34 cellular contexts compared by ENCODE assay signal in genomic region chr3:171541647-171542046, GRCh38.
"Had no signal": no experiment of that assay in that cellular context is flagged by ENCODE, and none has a peak within 500 bp of the region (broad histone marks: within the 10 kb centered on the region; RNA-seq: fewer than 3 reads in every experiment).

No MANE protein-coding gene starts in this region.

- H3K4me3 ChIP-seq: adrenal gland, ascending aorta, body of pancreas, breast epithelium, cardiac muscle cell had no signal

- H3K27ac ChIP-seq: adrenal gland, ascending aorta, body of pancreas, brain microvascular endothelial cell, breast epithelium, cardiac muscle cell had no signal

- FAIRE-seq: astrocyte, bronchial epithelial cell had no signal

- H3K4me1 ChIP-seq: adrenal gland, ascending aorta, body of pancreas, breast epithelium had no signal

- ATAC-seq: activated naive CD4-positive, alpha-beta T cell treated with anti-CD3 and anti-CD28 coated beads, Interleukin-2, amount 50 U/mL, for 72 hours; activated naive CD8-positive, alpha-beta T cell treated with anti-CD3 and anti-CD28 coated beads, Interleukin-2, amount 50 U/mL, for 24 hours; activated T-cell treated with anti-CD3 and anti-CD28 coated beads, Interleukin-2, amount 50 U/mL, for 4 hours; activated T-cell treated with anti-CD3 and anti-CD28 coated beads, Interleukin-2, amount 50 U/mL, for 72 hours; activated T-helper 17 cell treated with anti-CD3 and anti-CD28 coated beads, Interleukin-2, amount 50 U/mL, for 72 hours; body of pancreas had no signal

- H3K36me3 ChIP-seq: adrenal gland, ascending aorta, brain microvascular endothelial cell, breast epithelium, cardiac muscle cell had no signal

- DNase-seq: activated effector memory CD4-positive, alpha-beta T cell treated with anti-CD3 and anti-CD28 coated beads, Interleukin-2, amount 50 U/mL, for 16 hours; activated effector memory CD4-positive, alpha-beta T cell treated with Interleukin-2 at 50 U/mL for 16 hours; activated gamma-delta T cell; activated gamma-delta T cell treated with Interleukin-2 at 50 U/mL for 16 hours; activated naive CD4-positive, alpha-beta T cell; activated naive CD4-positive, alpha-beta T cell treated with anti-CD3 and anti-CD28 coated beads for 36 hours; activated naive CD4-positive, alpha-beta T cell treated with anti-CD3 and anti-CD28 coated beads, Interleukin-2, amount 10 ng/mL, durations not matched to agents 7 days and 5 days; activated naive CD4-positive, alpha-beta T cell treated with anti-CD3 and anti-CD28 coated beads, Interleukin-2, amount 50 U/mL, for 16 hours; activated naive CD4-positive, alpha-beta T cell treated with Interleukin-2 at 50 U/mL for 16 hours; activated naive CD8-positive, alpha-beta T cell treated with anti-CD3 and anti-CD28 coated beads for 36 hours; activated naive CD8-positive, alpha-beta T cell treated with anti-CD3 and anti-CD28 coated beads, Interleukin-2, amount 10 ng/mL, durations not matched to agents 7 days and 5 days; activated naive CD8-positive, alpha-beta T cell treated with anti-CD3 and anti-CD28 coated beads, Interleukin-2, amount 50 U/mL, for 24 hours; activated T-cell treated with anti-CD3 and anti-CD28 coated beads, Interleukin-2, amount 50 U/mL, for 1 hour; activated T-cell treated with anti-CD3 and anti-CD28 coated beads, Interleukin-2, amount 50 U/mL, for 24 hours; activated T-cell treated with anti-CD3 and anti-CD28 coated beads, Interleukin-2, amount 50 U/mL, for 4 hours; activated T-cell treated with anti-CD3 and anti-CD28 coated beads, Interleukin-2, amount 50 U/mL, for 48 hours; activated T-cell treated with anti-CD3 and anti-CD28 coated beads, Interleukin-2, amount 50 U/mL, for 72 hours; adrenal gland; amniotic stem cell; amygdala; anterior cingulate cortex; aorta; body of pancreas; brain microvascular endothelial cell; caudate nucleus; central memory CD4-positive, alpha-beta T cell; cerebellar nuclear complex had no signal

- H3K9me3 ChIP-seq: adrenal gland, ascending aorta, body of pancreas, breast epithelium had no signal

- H3K27me3 ChIP-seq: adrenal gland, ascending aorta, body of pancreas, brain microvascular endothelial cell, breast epithelium, cardiac muscle cell had no signal
